In the genomic region with DNA sequence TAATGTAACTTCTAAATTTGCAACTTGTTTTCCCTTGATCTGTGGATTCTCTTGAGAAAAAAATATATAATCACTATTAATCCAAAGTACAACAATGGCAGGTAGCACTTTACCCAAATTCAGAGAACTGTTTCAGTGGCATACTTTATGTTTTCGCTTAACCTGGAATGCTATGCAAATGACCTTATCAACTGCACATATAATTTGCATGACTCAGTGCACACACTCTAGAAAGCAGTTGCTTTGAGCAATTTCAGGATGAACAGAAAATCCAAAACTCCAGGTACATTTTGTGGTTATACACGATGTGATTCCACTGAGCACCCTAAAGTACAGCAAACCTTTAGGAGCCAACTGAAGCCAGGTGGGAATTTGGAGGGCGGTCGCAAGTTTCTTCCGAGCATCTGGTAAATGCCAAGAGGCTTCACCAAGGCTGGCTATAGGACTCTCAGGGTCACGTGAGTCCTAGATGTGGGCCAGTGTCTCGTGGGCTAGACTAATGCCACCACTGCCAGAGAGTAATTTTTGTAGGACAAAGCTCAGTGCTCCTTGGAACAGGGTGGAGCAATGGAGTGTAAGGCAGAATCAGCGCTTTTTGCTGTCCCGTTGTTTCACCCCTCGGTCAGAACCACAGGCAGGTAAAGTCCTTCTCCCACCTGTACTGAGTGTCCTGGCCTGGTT, we compare ENCODE assay signal across 2 cellular contexts.
TF ChIP-seq lines count a peak whose summit lies in the region.

No MANE protein-coding gene starts in this region.

TF ChIP-seq in K562, 482 proteins besides CTCF, POLR2A, EP300 and RAD21 (continues in another document):
- TF ChIP-seq RBFOX2 (IDR thresholded peaks at IDR 0.05; ENCODE audit: low read depth, low read length) (no peak), TAL1 (IDR thresholded peaks at IDR 0.05) (no peak), U2AF2 (optimal IDR thresholded peaks at IDR 0.05; ENCODE audit: low read depth, low read length) (no peak), SIN3A (IDR thresholded peaks at IDR 0.05; ENCODE audit: borderline replicate concordance in 2 of 2, control insufficient read depth in 1 of 2, low read depth in 2 of 2, low read length in 2 of 2) (no peak), JUNB (CRISPR knock-in tag; conservative IDR thresholded peaks at IDR 0.05) (no peak), BHLHE40 (IDR thresholded peaks at IDR 0.05; ENCODE audit: low read length) (0 out of 2 replicates have a peak, but pooled peaks have one; percentile 34), NFE2 (IDR thresholded peaks at IDR 0.05; ENCODE audit: low read depth) (no peak), TAF9B (IDR thresholded peaks at IDR 0.05; ENCODE audit: partially characterized antibody) (no peak), STAG1 (CRISPR knock-in tag; IDR thresholded peaks at IDR 0.05; ENCODE audit: borderline replicate concordance) (no peak), ZNF764 (CRISPR knock-in tag; IDR thresholded peaks at IDR 0.05; ENCODE audit: low read depth) (no peak), ZEB2 (IDR thresholded peaks at IDR 0.05) (no peak), MEIS2 (IDR thresholded peaks at IDR 0.05; ENCODE audit: partially characterized antibody) (no peak), CBFB (CRISPR knock-in tag; IDR thresholded peaks at IDR 0.05) (no peak)
- TF ChIP-seq, protein P1, sequence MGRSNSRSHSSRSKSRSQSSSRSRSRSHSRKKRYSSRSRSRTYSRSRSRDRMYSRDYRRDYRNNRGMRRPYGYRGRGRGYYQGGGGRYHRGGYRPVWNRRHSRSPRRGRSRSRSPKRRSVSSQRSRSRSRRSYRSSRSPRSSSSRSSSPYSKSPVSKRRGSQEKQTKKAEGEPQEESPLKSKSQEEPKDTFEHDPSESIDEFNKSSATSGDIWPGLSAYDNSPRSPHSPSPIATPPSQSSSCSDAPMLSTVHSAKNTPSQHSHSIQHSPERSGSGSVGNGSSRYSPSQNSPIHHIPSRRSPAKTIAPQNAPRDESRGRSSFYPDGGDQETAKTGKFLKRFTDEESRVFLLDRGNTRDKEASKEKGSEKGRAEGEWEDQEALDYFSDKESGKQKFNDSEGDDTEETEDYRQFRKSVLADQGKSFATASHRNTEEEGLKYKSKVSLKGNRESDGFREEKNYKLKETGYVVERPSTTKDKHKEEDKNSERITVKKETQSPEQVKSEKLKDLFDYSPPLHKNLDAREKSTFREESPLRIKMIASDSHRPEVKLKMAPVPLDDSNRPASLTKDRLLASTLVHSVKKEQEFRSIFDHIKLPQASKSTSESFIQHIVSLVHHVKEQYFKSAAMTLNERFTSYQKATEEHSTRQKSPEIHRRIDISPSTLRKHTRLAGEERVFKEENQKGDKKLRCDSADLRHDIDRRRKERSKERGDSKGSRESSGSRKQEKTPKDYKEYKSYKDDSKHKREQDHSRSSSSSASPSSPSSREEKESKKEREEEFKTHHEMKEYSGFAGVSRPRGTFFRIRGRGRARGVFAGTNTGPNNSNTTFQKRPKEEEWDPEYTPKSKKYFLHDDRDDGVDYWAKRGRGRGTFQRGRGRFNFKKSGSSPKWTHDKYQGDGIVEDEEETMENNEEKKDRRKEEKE (IDR thresholded peaks at IDR 0.05; ENCODE audit: borderline replicate concordance in 1 of 2, control insufficient read depth in 1 of 2, low read depth in 2 of 2, low read length in 1 of 2), result no peak
- TF ChIP-seq, protein P2, sequence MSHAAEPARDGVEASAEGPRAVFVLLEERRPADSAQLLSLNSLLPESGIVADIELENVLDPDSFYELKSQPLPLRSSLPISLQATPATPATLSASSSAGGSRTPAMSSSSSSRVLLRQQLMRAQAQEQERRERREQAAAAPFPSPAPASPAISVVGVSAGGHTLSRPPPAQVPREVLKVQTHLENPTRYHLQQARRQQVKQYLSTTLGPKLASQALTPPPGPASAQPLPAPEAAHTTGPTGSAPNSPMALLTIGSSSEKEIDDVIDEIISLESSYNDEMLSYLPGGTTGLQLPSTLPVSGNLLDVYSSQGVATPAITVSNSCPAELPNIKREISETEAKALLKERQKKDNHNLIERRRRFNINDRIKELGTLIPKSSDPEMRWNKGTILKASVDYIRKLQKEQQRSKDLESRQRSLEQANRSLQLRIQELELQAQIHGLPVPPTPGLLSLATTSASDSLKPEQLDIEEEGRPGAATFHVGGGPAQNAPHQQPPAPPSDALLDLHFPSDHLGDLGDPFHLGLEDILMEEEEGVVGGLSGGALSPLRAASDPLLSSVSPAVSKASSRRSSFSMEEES (CRISPR knock-in tag; IDR thresholded peaks at IDR 0.05), result peak; percentile 25
- TF ChIP-seq, protein P3, sequence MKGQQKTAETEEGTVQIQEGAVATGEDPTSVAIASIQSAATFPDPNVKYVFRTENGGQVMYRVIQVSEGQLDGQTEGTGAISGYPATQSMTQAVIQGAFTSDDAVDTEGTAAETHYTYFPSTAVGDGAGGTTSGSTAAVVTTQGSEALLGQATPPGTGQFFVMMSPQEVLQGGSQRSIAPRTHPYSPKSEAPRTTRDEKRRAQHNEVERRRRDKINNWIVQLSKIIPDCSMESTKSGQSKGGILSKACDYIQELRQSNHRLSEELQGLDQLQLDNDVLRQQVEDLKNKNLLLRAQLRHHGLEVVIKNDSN (CRISPR knock-in tag; IDR thresholded peaks at IDR 0.05), result 0 out of 2 replicates have a peak, but pooled peaks have one; percentile 16
- TF ChIP-seq, protein P4, sequence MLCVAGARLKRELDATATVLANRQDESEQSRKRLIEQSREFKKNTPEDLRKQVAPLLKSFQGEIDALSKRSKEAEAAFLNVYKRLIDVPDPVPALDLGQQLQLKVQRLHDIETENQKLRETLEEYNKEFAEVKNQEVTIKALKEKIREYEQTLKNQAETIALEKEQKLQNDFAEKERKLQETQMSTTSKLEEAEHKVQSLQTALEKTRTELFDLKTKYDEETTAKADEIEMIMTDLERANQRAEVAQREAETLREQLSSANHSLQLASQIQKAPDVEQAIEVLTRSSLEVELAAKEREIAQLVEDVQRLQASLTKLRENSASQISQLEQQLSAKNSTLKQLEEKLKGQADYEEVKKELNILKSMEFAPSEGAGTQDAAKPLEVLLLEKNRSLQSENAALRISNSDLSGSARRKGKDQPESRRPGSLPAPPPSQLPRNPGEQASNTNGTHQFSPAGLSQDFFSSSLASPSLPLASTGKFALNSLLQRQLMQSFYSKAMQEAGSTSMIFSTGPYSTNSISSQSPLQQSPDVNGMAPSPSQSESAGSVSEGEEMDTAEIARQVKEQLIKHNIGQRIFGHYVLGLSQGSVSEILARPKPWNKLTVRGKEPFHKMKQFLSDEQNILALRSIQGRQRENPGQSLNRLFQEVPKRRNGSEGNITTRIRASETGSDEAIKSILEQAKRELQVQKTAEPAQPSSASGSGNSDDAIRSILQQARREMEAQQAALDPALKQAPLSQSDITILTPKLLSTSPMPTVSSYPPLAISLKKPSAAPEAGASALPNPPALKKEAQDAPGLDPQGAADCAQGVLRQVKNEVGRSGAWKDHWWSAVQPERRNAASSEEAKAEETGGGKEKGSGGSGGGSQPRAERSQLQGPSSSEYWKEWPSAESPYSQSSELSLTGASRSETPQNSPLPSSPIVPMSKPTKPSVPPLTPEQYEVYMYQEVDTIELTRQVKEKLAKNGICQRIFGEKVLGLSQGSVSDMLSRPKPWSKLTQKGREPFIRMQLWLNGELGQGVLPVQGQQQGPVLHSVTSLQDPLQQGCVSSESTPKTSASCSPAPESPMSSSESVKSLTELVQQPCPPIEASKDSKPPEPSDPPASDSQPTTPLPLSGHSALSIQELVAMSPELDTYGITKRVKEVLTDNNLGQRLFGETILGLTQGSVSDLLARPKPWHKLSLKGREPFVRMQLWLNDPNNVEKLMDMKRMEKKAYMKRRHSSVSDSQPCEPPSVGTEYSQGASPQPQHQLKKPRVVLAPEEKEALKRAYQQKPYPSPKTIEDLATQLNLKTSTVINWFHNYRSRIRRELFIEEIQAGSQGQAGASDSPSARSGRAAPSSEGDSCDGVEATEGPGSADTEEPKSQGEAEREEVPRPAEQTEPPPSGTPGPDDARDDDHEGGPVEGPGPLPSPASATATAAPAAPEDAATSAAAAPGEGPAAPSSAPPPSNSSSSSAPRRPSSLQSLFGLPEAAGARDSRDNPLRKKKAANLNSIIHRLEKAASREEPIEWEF (CRISPR knock-in tag; IDR thresholded peaks at IDR 0.05), result no peak

TF ChIP-seq in HepG2, 621 proteins besides CTCF, POLR2A, EP300 and RAD21 (continues in another document):
- TF ChIP-seq ZBTB8A (CRISPR knock-in tag; IDR thresholded peaks at IDR 0.05; ENCODE audit: borderline replicate concordance, low read depth) (no peak), MTF2 (CRISPR knock-in tag; IDR thresholded peaks at IDR 0.05; ENCODE audit: borderline replicate concordance) (no peak), MAZ (IDR thresholded peaks at IDR 0.05; ENCODE audit: borderline replicate concordance, low read depth, low read length) (no peak), MAZ (CRISPR knock-in tag; IDR thresholded peaks at IDR 0.05; ENCODE audit: low read depth) (no peak), PHF5A (CRISPR knock-in tag; IDR thresholded peaks at IDR 0.05; ENCODE audit: low read depth, unreplicated experiment) (no peak), HOXD1 (CRISPR knock-in tag; IDR thresholded peaks at IDR 0.05) (no peak), NFATC3 (CRISPR knock-in tag; IDR thresholded peaks at IDR 0.05) (no peak)
- TF ChIP-seq, protein P5, sequence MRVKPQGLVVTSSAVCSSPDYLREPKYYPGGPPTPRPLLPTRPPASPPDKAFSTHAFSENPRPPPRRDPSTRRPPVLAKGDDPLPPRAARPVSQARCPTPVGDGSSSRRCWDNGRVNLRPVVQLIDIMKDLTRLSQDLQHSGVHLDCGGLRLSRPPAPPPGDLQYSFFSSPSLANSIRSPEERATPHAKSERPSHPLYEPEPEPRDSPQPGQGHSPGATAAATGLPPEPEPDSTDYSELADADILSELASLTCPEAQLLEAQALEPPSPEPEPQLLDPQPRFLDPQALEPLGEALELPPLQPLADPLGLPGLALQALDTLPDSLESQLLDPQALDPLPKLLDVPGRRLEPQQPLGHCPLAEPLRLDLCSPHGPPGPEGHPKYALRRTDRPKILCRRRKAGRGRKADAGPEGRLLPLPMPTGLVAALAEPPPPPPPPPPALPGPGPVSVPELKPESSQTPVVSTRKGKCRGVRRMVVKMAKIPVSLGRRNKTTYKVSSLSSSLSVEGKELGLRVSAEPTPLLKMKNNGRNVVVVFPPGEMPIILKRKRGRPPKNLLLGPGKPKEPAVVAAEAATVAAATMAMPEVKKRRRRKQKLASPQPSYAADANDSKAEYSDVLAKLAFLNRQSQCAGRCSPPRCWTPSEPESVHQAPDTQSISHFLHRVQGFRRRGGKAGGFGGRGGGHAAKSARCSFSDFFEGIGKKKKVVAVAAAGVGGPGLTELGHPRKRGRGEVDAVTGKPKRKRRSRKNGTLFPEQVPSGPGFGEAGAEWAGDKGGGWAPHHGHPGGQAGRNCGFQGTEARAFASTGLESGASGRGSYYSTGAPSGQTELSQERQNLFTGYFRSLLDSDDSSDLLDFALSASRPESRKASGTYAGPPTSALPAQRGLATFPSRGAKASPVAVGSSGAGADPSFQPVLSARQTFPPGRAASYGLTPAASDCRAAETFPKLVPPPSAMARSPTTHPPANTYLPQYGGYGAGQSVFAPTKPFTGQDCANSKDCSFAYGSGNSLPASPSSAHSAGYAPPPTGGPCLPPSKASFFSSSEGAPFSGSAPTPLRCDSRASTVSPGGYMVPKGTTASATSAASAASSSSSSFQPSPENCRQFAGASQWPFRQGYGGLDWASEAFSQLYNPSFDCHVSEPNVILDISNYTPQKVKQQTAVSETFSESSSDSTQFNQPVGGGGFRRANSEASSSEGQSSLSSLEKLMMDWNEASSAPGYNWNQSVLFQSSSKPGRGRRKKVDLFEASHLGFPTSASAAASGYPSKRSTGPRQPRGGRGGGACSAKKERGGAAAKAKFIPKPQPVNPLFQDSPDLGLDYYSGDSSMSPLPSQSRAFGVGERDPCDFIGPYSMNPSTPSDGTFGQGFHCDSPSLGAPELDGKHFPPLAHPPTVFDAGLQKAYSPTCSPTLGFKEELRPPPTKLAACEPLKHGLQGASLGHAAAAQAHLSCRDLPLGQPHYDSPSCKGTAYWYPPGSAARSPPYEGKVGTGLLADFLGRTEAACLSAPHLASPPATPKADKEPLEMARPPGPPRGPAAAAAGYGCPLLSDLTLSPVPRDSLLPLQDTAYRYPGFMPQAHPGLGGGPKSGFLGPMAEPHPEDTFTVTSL (CRISPR knock-in tag; IDR thresholded peaks at IDR 0.05; ENCODE audit: borderline replicate concordance), result no peak
- TF ChIP-seq, protein P6, sequence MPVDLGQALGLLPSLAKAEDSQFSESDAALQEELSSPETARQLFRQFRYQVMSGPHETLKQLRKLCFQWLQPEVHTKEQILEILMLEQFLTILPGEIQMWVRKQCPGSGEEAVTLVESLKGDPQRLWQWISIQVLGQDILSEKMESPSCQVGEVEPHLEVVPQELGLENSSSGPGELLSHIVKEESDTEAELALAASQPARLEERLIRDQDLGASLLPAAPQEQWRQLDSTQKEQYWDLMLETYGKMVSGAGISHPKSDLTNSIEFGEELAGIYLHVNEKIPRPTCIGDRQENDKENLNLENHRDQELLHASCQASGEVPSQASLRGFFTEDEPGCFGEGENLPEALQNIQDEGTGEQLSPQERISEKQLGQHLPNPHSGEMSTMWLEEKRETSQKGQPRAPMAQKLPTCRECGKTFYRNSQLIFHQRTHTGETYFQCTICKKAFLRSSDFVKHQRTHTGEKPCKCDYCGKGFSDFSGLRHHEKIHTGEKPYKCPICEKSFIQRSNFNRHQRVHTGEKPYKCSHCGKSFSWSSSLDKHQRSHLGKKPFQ (CRISPR knock-in tag; IDR thresholded peaks at IDR 0.05; ENCODE audit: insufficient replicate concordance), result no peak
- TF ChIP-seq, protein P7, sequence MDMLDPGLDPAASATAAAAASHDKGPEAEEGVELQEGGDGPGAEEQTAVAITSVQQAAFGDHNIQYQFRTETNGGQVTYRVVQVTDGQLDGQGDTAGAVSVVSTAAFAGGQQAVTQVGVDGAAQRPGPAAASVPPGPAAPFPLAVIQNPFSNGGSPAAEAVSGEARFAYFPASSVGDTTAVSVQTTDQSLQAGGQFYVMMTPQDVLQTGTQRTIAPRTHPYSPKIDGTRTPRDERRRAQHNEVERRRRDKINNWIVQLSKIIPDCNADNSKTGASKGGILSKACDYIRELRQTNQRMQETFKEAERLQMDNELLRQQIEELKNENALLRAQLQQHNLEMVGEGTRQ (IDR thresholded peaks at IDR 0.05; ENCODE audit: low read depth, low read length), result no peak
- TF ChIP-seq, protein P7 (CRISPR knock-in tag; IDR thresholded peaks at IDR 0.05; ENCODE audit: borderline replicate concordance), result no peak
- TF ChIP-seq, protein P8, sequence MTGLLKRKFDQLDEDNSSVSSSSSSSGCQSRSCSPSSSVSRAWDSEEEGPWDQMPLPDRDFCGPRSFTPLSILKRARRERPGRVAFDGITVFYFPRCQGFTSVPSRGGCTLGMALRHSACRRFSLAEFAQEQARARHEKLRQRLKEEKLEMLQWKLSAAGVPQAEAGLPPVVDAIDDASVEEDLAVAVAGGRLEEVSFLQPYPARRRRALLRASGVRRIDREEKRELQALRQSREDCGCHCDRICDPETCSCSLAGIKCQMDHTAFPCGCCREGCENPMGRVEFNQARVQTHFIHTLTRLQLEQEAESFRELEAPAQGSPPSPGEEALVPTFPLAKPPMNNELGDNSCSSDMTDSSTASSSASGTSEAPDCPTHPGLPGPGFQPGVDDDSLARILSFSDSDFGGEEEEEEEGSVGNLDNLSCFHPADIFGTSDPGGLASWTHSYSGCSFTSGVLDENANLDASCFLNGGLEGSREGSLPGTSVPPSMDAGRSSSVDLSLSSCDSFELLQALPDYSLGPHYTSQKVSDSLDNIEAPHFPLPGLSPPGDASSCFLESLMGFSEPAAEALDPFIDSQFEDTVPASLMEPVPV (CRISPR knock-in tag; IDR thresholded peaks at IDR 0.05), result no peak
